In genomic region chr6:26196846-26197683, GRCh38 we compare ENCODE assay signal across 1 cellular context.
TF ChIP-seq lines count a peak whose summit lies in the region.

No MANE protein-coding gene starts in this region.

TF ChIP-seq in HepG2, 621 proteins besides CTCF, POLR2A, EP300 and RAD21 (continued from another document and continues in another):
- TF ChIP-seq ZBTB2 (CRISPR knock-in tag; IDR thresholded peaks at IDR 0.05; ENCODE audit: low read depth) (peak; percentile 46), LCORL (IDR thresholded peaks at IDR 0.05) (no peak), LCORL (CRISPR knock-in tag; IDR thresholded peaks at IDR 0.05) (no peak), ZSCAN21 (CRISPR knock-in tag; IDR thresholded peaks at IDR 0.05; ENCODE audit: borderline replicate concordance) (peak; percentile 64; the same call in 1 of the 2 replicates), ZBTB10 (CRISPR knock-in tag; IDR thresholded peaks at IDR 0.05; ENCODE audit: borderline replicate concordance) (no peak), RELA (CRISPR knock-in tag; IDR thresholded peaks at IDR 0.05) (peak; percentile 65; the same call in 1 of the 2 replicates), PHF21A (CRISPR knock-in tag; IDR thresholded peaks at IDR 0.05) (peak; percentile 34; the same call in 1 of the 2 replicates), PRDM15 (CRISPR knock-in tag; IDR thresholded peaks at IDR 0.05) (peak; percentile 46; the same call in 1 of the 2 replicates), DR1 (CRISPR knock-in tag; IDR thresholded peaks at IDR 0.05) (peak; percentile 93), SATB2 (CRISPR knock-in tag; IDR thresholded peaks at IDR 0.05) (peak; percentile 90; the same call in 1 of the 2 replicates), ZNF460 (CRISPR knock-in tag; IDR thresholded peaks at IDR 0.05; ENCODE audit: borderline replicate concordance) (no peak; the same call in 1 of the 2 replicates), TIGD3 (CRISPR knock-in tag; IDR thresholded peaks at IDR 0.05; ENCODE audit: borderline replicate concordance) (peak; percentile 45; the same call in 1 of the 2 replicates), MNT (IDR thresholded peaks at IDR 0.05) (no peak), ZNF547 (CRISPR knock-in tag; IDR thresholded peaks at IDR 0.05) (peak; percentile 86), ZMYM2 (CRISPR knock-in tag; IDR thresholded peaks at IDR 0.05) (peak; percentile 77; the same call in 1 of the 2 replicates), ZSCAN29 (CRISPR knock-in tag; conservative IDR thresholded peaks at IDR 0.05) (0 out of 2 replicates have a peak, but pooled peaks have one; percentile 29), TCF7L2 (IDR thresholded peaks at IDR 0.05; ENCODE audit: low read depth, low read length) (no peak), ZNF496 (CRISPR knock-in tag; IDR thresholded peaks at IDR 0.05; ENCODE audit: insufficient replicate concordance) (no peak), ZBTB1 (CRISPR knock-in tag; IDR thresholded peaks at IDR 0.05; ENCODE audit: borderline replicate concordance) (no peak), NBN (conservative IDR thresholded peaks at IDR 0.05) (no peak), HNF1B (CRISPR knock-in tag; IDR thresholded peaks at IDR 0.05) (peak; percentile 84), ZNF577 (CRISPR knock-in tag; IDR thresholded peaks at IDR 0.05; ENCODE audit: borderline replicate concordance, low read depth) (no peak), SMYD3 (CRISPR knock-in tag; IDR thresholded peaks at IDR 0.05) (peak; percentile 96), HHEX (CRISPR knock-in tag; IDR thresholded peaks at IDR 0.05) (no peak), ZNF207 (IDR thresholded peaks at IDR 0.05; ENCODE audit: borderline replicate concordance) (no peak), MEIS2 (CRISPR knock-in tag; IDR thresholded peaks at IDR 0.05) (0 out of 2 replicates have a peak, but pooled peaks have one; percentile 18), ZNF766 (CRISPR knock-in tag; IDR thresholded peaks at IDR 0.05; ENCODE audit: borderline replicate concordance) (peak; percentile 78; the same call in 1 of the 2 replicates), TEF (CRISPR knock-in tag; IDR thresholded peaks at IDR 0.05) (peak; percentile 85; the same call in 1 of the 2 replicates), DDIT3 (CRISPR knock-in tag; IDR thresholded peaks at IDR 0.05) (no peak), ZNF576 (CRISPR knock-in tag; IDR thresholded peaks at IDR 0.05) (peak; percentile 73; the same call in 1 of the 2 replicates), TOE1 (CRISPR knock-in tag; IDR thresholded peaks at IDR 0.05) (no peak; the same call in 1 of the 2 replicates), ZNF737 (CRISPR knock-in tag; IDR thresholded peaks at IDR 0.05; ENCODE audit: borderline replicate concordance) (no peak), MEIS1 (CRISPR knock-in tag; IDR thresholded peaks at IDR 0.05; ENCODE audit: borderline replicate concordance) (peak; percentile 80; the same call in 1 of the 2 replicates), ZNF563 (CRISPR knock-in tag; IDR thresholded peaks at IDR 0.05) (peak; percentile 87; the same call in 1 of the 2 replicates), ZNF598 (CRISPR knock-in tag; IDR thresholded peaks at IDR 0.05; ENCODE audit: borderline replicate concordance) (peak; percentile 85; the same call in 1 of the 2 replicates), HDAC1 (CRISPR knock-in tag; IDR thresholded peaks at IDR 0.05) (peak; percentile 92), PHF8 (CRISPR knock-in tag; IDR thresholded peaks at IDR 0.05) (peak; percentile 87), ZNF484 (CRISPR knock-in tag; IDR thresholded peaks at IDR 0.05; ENCODE audit: borderline replicate concordance, low read depth) (no peak), NCOA1 (CRISPR knock-in tag; IDR thresholded peaks at IDR 0.05) (no peak), ZNF605 (CRISPR knock-in tag; IDR thresholded peaks at IDR 0.05) (peak; percentile 74)
- TF ChIP-seq, protein P1, sequence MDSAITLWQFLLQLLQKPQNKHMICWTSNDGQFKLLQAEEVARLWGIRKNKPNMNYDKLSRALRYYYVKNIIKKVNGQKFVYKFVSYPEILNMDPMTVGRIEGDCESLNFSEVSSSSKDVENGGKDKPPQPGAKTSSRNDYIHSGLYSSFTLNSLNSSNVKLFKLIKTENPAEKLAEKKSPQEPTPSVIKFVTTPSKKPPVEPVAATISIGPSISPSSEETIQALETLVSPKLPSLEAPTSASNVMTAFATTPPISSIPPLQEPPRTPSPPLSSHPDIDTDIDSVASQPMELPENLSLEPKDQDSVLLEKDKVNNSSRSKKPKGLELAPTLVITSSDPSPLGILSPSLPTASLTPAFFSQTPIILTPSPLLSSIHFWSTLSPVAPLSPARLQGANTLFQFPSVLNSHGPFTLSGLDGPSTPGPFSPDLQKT (CRISPR knock-in tag; IDR thresholded peaks at IDR 0.05; ENCODE audit: borderline replicate concordance) = no peak
- TF ChIP-seq, protein P2, sequence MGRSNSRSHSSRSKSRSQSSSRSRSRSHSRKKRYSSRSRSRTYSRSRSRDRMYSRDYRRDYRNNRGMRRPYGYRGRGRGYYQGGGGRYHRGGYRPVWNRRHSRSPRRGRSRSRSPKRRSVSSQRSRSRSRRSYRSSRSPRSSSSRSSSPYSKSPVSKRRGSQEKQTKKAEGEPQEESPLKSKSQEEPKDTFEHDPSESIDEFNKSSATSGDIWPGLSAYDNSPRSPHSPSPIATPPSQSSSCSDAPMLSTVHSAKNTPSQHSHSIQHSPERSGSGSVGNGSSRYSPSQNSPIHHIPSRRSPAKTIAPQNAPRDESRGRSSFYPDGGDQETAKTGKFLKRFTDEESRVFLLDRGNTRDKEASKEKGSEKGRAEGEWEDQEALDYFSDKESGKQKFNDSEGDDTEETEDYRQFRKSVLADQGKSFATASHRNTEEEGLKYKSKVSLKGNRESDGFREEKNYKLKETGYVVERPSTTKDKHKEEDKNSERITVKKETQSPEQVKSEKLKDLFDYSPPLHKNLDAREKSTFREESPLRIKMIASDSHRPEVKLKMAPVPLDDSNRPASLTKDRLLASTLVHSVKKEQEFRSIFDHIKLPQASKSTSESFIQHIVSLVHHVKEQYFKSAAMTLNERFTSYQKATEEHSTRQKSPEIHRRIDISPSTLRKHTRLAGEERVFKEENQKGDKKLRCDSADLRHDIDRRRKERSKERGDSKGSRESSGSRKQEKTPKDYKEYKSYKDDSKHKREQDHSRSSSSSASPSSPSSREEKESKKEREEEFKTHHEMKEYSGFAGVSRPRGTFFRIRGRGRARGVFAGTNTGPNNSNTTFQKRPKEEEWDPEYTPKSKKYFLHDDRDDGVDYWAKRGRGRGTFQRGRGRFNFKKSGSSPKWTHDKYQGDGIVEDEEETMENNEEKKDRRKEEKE (IDR thresholded peaks at IDR 0.05) = no peak
- TF ChIP-seq, protein P3, sequence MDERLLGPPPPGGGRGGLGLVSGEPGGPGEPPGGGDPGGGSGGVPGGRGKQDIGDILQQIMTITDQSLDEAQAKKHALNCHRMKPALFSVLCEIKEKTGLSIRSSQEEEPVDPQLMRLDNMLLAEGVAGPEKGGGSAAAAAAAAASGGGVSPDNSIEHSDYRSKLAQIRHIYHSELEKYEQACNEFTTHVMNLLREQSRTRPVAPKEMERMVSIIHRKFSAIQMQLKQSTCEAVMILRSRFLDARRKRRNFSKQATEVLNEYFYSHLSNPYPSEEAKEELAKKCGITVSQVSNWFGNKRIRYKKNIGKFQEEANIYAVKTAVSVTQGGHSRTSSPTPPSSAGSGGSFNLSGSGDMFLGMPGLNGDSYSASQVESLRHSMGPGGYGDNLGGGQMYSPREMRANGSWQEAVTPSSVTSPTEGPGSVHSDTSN (CRISPR knock-in tag; IDR thresholded peaks at IDR 0.05) = no peak
